In genomic region chr17:74776044-74776962, GRCh38 we compare ENCODE assay signal across 8 cellular contexts. TPM values are rescaled to one million over a fixed set of nuclear protein-coding genes. Genes with fewer than 3 reads are reported as not detected.
DNase-seq lines count a peak whose midpoint lies in the region; ATAC-seq, FAIRE-seq and TF ChIP-seq lines count a peak whose summit lies in the region.

TSS of gene NAT9 (minus strand) at chr17:74776345. CDS start at chr17:74775698, 647 bp downstream.

- TF ChIP-seq CTCF in AG09309 (IDR thresholded peaks at IDR 0.05; ENCODE audit: control insufficient read depth, insufficient read depth, low read depth, low read length, missing control alignments) (no peak), keratinocyte (optimal IDR thresholded peaks at IDR 0.05 in 1 of 3, IDR thresholded peaks at IDR 0.05 in 1 of 3, conservative IDR thresholded peaks at IDR 0.05 in 1 of 3; ENCODE audit: extremely low read depth in 1 of 3, insufficient read depth in 2 of 3, low read length in 3 of 3) (no peak)

- ATAC-seq in GM19025 (IDR thresholded peaks at IDR 0.05; ENCODE audit: low read depth, unreplicated experiment) (peak; percentile 74), HG03354 (IDR thresholded peaks at IDR 0.05; ENCODE audit: poor library complexity, severe bottlenecking, unreplicated experiment) (peak; percentile 74)
- peak; percentile 82 to 86 for ATAC-seq in activated CD4-positive, CD25-positive, alpha-beta regulatory T cell treated with anti-CD3 and anti-CD28 coated beads, Interleukin-2, amount 50 U/mL, for 24 hours
- peak; percentile 53 for ATAC-seq in central memory CD8-positive, alpha-beta T cell (replicated peaks; ENCODE audit: extremely low read depth, poor library complexity, severe bottlenecking)

- no peaks in the 10 kb centered on the region for H3K9me3 ChIP-seq in keratinocyte (ENCODE audit: control insufficient read depth, low read depth, low read length)

- H3K4me1 ChIP-seq in keratinocyte (ENCODE audit: control insufficient read depth, extremely low read depth, insufficient read depth, low read length) = peaks cover 8% of the 10 kb centered on the region

- H3K9me3 Mint-ChIP-seq in central memory CD8-positive, alpha-beta T cell = no peaks in the 10 kb centered on the region

- peak within 1 kb of the TSS; percentile 92 for H3K27ac Mint-ChIP-seq in central memory CD8-positive, alpha-beta T cell (ENCODE audit: low read depth)

- peak within 1 kb of the TSS; percentile 92 for H2AFZ ChIP-seq in keratinocyte (ENCODE audit: control insufficient read depth, low read length)

- H3K4me3 ChIP-seq in AG09309 (ENCODE audit: control insufficient read depth, low read depth, low read length) = peak within 1 kb of the TSS; percentile 98
- peak within 1 kb of the TSS; percentile 87 to 96 (median 95) for H3K4me3 ChIP-seq in keratinocyte (ENCODE audit: control insufficient read depth in 2 of 3, extremely low read depth in 1 of 3, insufficient read depth in 2 of 3, low read depth in 1 of 3, low read length in 3 of 3)

- dilution Hi-C loops in keratinocyte (cut with MboI; ENCODE audit: extremely low pct_ligation_motif_present, low sequenced_read_pairs) = no loop called here

- FAIRE-seq in keratinocyte (lab: Jason Lieb, UNC) = no peak

- peak within 1 kb of the TSS; percentile 81 for H3K9ac ChIP-seq in keratinocyte (ENCODE audit: control insufficient read depth, extremely low read depth, insufficient read depth, low read length)

- H4K20me1 ChIP-seq in keratinocyte (ENCODE audit: control insufficient read depth, extremely low read depth, insufficient read depth, low read length) = no peaks in the 10 kb centered on the region

- H3K36me3 ChIP-seq in keratinocyte (ENCODE audit: control insufficient read depth in 2 of 2, extremely low read depth in 1 of 2, insufficient read depth in 2 of 2, low read length in 2 of 2) = peaks cover 30 to 40% of the 10 kb centered on the region in 2 experiments

- H3K36me3 Mint-ChIP-seq in central memory CD8-positive, alpha-beta T cell (ENCODE audit: insufficient read depth) = peaks cover 31% of the 10 kb centered on the region

- H3K4me3 Mint-ChIP-seq in central memory CD8-positive, alpha-beta T cell = peak within 1 kb of the TSS; percentile 94

- peak within 1 kb of the TSS; percentile 62 for H3K27ac ChIP-seq in keratinocyte (ENCODE audit: control insufficient read depth, insufficient read depth, low read length)

- DNase-seq in AG09309 (ENCODE audit: low read depth) (peak; percentile 66), NCI-H446 treated with DMSO at 0.1 percent for 48 hours (lab: John Stamatoyannopoulos, UW) (peak; percentile 94), keratinocyte (ENCODE audit: low read depth, low spot score) (peak; percentile 84)
- peak; percentile 97 to 99 for DNase-seq in central memory CD8-positive, alpha-beta T cell (ENCODE audit: low spot score in 2 of 2)
- peak; percentile 97 to 99 (median 99) for DNase-seq in stimulated activated CD4-positive, alpha-beta T cell treated with anti-CD3 and anti-CD28 coated beads, Interleukin-12 subunit alpha, Interleukin-12 subunit beta, amount 100 ng/mL, for 48 hours (ENCODE audit: low read depth in 2 of 3, low spot score in 1 of 3)

- H3K4me2 ChIP-seq in keratinocyte (ENCODE audit: control insufficient read depth, extremely low read depth, insufficient read depth, low read depth, low read length) = peak within 1 kb of the TSS; percentile 95

- no peaks in the 10 kb centered on the region for H3K9me1 ChIP-seq in keratinocyte (ENCODE audit: control insufficient read depth, extremely low read depth, insufficient read depth, low read length)

- H3K27me3 Mint-ChIP-seq in central memory CD8-positive, alpha-beta T cell = no peaks in the 10 kb centered on the region

- H3K27me3 ChIP-seq in keratinocyte (ENCODE audit: control insufficient read depth, extremely low read depth, insufficient read depth, low read length) = no peaks in the 10 kb centered on the region

- peaks cover 36% of the 10 kb centered on the region for H3K79me2 ChIP-seq in keratinocyte (ENCODE audit: control insufficient read depth, insufficient read depth, low read length)

- peaks cover 64% of the 10 kb centered on the region for H3K4me1 Mint-ChIP-seq in central memory CD8-positive, alpha-beta T cell

RNA-seq across cellular contexts. Expression of gene NAT9, which starts in this region (rescaled TPM):
- polyA plus RNA-seq in keratinocyte = 34.6 to 49.8 TPM (median 36.9 TPM) in 3 replicates
- polyA plus RNA-seq in keratinocyte (2011; ENCODE audit: low read depth) = 31.2 TPM
- polyA plus RNA-seq in keratinocyte (2011; cell fraction: cytosol; rRNA removed) = 15.9 and 21.8 TPM in 2 replicates
- 135 and 136 TPM in 2 replicates for polyA plus RNA-seq in keratinocyte (2011; cell fraction: nucleus; rRNA removed)
- polyA plus RNA-seq in keratinocyte (2012; ENCODE audit: low replicate concordance) = 39.2 and 43.4 TPM in 2 replicates
- polyA minus RNA-seq in keratinocyte = 24.3 to 33.1 TPM (median 26.9 TPM) in 3 replicates
- polyA minus RNA-seq in keratinocyte (2011; cell fraction: cytosol; rRNA and poly(A)+ RNA removed) = 15.2 TPM
- polyA minus RNA-seq in keratinocyte (2011; cell fraction: nucleus; rRNA and poly(A)+ RNA removed) = 26.9 and 35.3 TPM in 2 replicates

Comparison
In these comparisons a context has a peak if more than half of its experiments do, and no peak if none do; other contexts are left out.
1. Peak in every context shown above with its lines: DNase-seq, ATAC-seq, H3K4me3 ChIP-seq and H3K27ac ChIP-seq.